ENCODE assay signal across 19 cellular contexts in the genomic region with DNA sequence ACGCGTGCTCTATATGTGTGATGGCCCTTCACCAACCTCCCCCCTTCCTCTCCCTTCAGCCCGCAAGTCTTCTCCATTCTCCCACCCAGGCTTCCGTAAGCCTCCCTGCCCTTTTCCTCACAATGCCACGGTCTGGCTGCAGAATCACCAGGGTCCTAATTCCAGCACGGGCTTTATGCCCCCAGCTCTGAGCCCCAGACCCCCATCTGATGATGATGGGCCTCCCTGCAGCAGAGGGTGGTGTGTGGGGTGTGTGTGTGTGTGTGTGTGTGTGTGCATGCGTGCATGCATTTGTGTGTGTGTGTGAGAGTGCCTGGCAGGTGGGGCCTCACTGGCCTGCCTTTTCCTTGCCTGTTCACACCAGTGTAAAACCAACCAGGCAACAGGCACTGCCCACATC.
DNase-seq lines count a peak whose midpoint lies in the region; ATAC-seq and TF ChIP-seq lines count a peak whose summit lies in the region.
"Had no signal": no experiment of that assay in that cellular context is flagged by ENCODE, and none has a peak within 500 bp of the region (broad histone marks: within the 10 kb centered on the region; RNA-seq: fewer than 3 reads in every experiment).

No MANE protein-coding gene starts in this region.

- no peaks in the 10 kb centered on the region for H3K9me3 Mint-ChIP-seq in activated T-cell treated with anti-CD3 and anti-CD28 coated beads, Interleukin-2, amount 50 U/mL, for 24 hours
- H3K9me3 Mint-ChIP-seq in activated T-cell treated with anti-CD3 and anti-CD28 coated beads, Interleukin-2, amount 50 U/mL, for 72 hours, result peaks cover 2% of the 10 kb centered on the region in 2 donors

- no peak overlapping the region for H4K8ac ChIP-seq in neuronal stem cell (ENCODE audit: low read depth, low read length)

- H2AK5ac ChIP-seq in neuronal stem cell (ENCODE audit: low read depth, low read length), result no peak overlapping the region

- no peak overlapping the region for H2BK5ac ChIP-seq in neuronal stem cell (ENCODE audit: low read length)

- no peak overlapping the region for H3K27ac ChIP-seq in coronary artery
- H3K27ac ChIP-seq in neuronal stem cell (replicated peaks; ENCODE audit: low read length), result no peak overlapping the region
- H3K27ac ChIP-seq in upper lobe of right lung, result no peak overlapping the region
- H3K27ac ChIP-seq: C4-2B, GM23248, SJSA1 had no signal

- ATAC-seq in activated T-cell treated with anti-CD3 and anti-CD28 coated beads, Interleukin-2, amount 50 U/mL, for 72 hours (replicated peaks in 1 of 2), result no peak
- ATAC-seq in upper lobe of right lung, result no peak

- H3K4me3 ChIP-seq in coronary artery (no peak overlapping the region), neuronal stem cell (ENCODE audit: low read length in 2 of 2) (peak overlapping the region in 1 of 2 donors; percentile 48), upper lobe of right lung (no peak overlapping the region)
- H3K4me3 ChIP-seq: GM23248, HAP-1, SJSA1 had no signal

- no peaks in the 10 kb centered on the region for H3K79me1 ChIP-seq in neuronal stem cell (ENCODE audit: low read depth, low read length)

- H2BK12ac ChIP-seq in neuronal stem cell (ENCODE audit: low read length), result peak overlapping the region; percentile 35

- no peak overlapping the region for H3K14ac ChIP-seq in neuronal stem cell (ENCODE audit: low read length)

- H3K9ac ChIP-seq in neuronal stem cell (ENCODE audit: low read depth, low read length, poor library complexity), result no peak overlapping the region
- H3K9ac ChIP-seq: GM23248 had no signal

- no peak overlapping the region for H2AFZ ChIP-seq in neuronal stem cell (ENCODE audit: low read length)
- H2AFZ ChIP-seq: GM23248 had no signal

- H3K36me3 Mint-ChIP-seq in activated T-cell treated with anti-CD3 and anti-CD28 coated beads, Interleukin-2, amount 50 U/mL, for 24 hours (ENCODE audit: low read depth), result no peaks in the 10 kb centered on the region
- H3K36me3 Mint-ChIP-seq in activated T-cell treated with anti-CD3 and anti-CD28 coated beads, Interleukin-2, amount 50 U/mL, for 72 hours (ENCODE audit: insufficient read depth in 2 of 2), result no peaks in the 10 kb centered on the region

- DNase-seq in activated T-cell treated with anti-CD3 and anti-CD28 coated beads, Interleukin-2, amount 50 U/mL, for 24 hours, result peak; percentile 5
- DNase-seq in activated T-cell treated with anti-CD3 and anti-CD28 coated beads, Interleukin-2, amount 50 U/mL, for 72 hours, result no peak
- peak; percentile 29 for DNase-seq in coronary artery (ENCODE audit: low spot score)
- DNase-seq in neuronal stem cell (ENCODE audit: low spot score), result no peak
- peak; percentile 40 for DNase-seq in upper lobe of right lung
- DNase-seq in iPS-NIHi7 (ENCODE audit: extremely low spot score), result no peak
- no peak for DNase-seq in activated T-cell treated with anti-CD3 and anti-CD28 coated beads, Interleukin-2, amount 50 U/mL, for 48 hours
- DNase-seq: EL, GM23248, Karpas-422, NCI-H1417, NCI-H187, NCI-H2107, NCI-H446 treated with DMSO at 0.1 percent for 48 hours, NCI-H526 treated with DMSO at 0.1 percent for 48 hours, OCI-M1 had no signal

- no CpG with 5 or more reads among the region's 7 CpGs for WGBS in neuronal stem cell (ENCODE audit: extremely low coverage in 2 of 2, insufficient read length in 2 of 2, insufficient replicate concordance in 1 of 2), 2 donors

- no peak overlapping the region for H3K4me3 Mint-ChIP-seq in activated T-cell treated with anti-CD3 and anti-CD28 coated beads, Interleukin-2, amount 50 U/mL, for 24 hours
- H3K4me3 Mint-ChIP-seq in activated T-cell treated with anti-CD3 and anti-CD28 coated beads, Interleukin-2, amount 50 U/mL, for 72 hours, result no peak overlapping the region

- H3K27me3 Mint-ChIP-seq in activated T-cell treated with anti-CD3 and anti-CD28 coated beads, Interleukin-2, amount 50 U/mL, for 24 hours, result peaks cover 2% of the 10 kb centered on the region
- no peaks in the 10 kb centered on the region for H3K27me3 Mint-ChIP-seq in activated T-cell treated with anti-CD3 and anti-CD28 coated beads, Interleukin-2, amount 50 U/mL, for 72 hours (ENCODE audit: low read depth)

- H3K36me3 ChIP-seq in neuronal stem cell (replicated peaks in 1 of 2; ENCODE audit: control insufficient read depth in 2 of 2, insufficient read depth in 2 of 2, low read length in 2 of 2) (no peaks in the 10 kb centered on the region), upper lobe of right lung (no peaks in the 10 kb centered on the region)
- H3K36me3 ChIP-seq: HAP-1, SJSA1 had no signal

- H3K27ac Mint-ChIP-seq in activated T-cell treated with anti-CD3 and anti-CD28 coated beads, Interleukin-2, amount 50 U/mL, for 24 hours, result no peak overlapping the region
- H3K27ac Mint-ChIP-seq in activated T-cell treated with anti-CD3 and anti-CD28 coated beads, Interleukin-2, amount 50 U/mL, for 72 hours, result no peak overlapping the region

- H3K23ac ChIP-seq in neuronal stem cell (ENCODE audit: low read depth, low read length, poor library complexity), result no peak overlapping the region

- H4K91ac ChIP-seq in neuronal stem cell (ENCODE audit: low read depth, low read length, poor library complexity), result no peak overlapping the region

- H3K4ac ChIP-seq in neuronal stem cell (ENCODE audit: low read length), result peak overlapping the region; percentile 61

- no peak overlapping the region for H2BK120ac ChIP-seq in neuronal stem cell (ENCODE audit: low read depth, low read length)

- H3K4me1 Mint-ChIP-seq in activated T-cell treated with anti-CD3 and anti-CD28 coated beads, Interleukin-2, amount 50 U/mL, for 24 hours (ENCODE audit: low read depth), result no peaks in the 10 kb centered on the region
- no peaks in the 10 kb centered on the region for H3K4me1 Mint-ChIP-seq in activated T-cell treated with anti-CD3 and anti-CD28 coated beads, Interleukin-2, amount 50 U/mL, for 72 hours (ENCODE audit: low read depth)

- H3K4me1 ChIP-seq in neuronal stem cell (ENCODE audit: control insufficient read depth in 2 of 2, insufficient read depth in 1 of 2, low read depth in 1 of 2, low read length in 2 of 2) (no peaks in the 10 kb centered on the region), upper lobe of right lung (no peaks in the 10 kb centered on the region)
- H3K4me1 ChIP-seq: HAP-1, SJSA1 had no signal

- H3K9me3 ChIP-seq in neuronal stem cell (replicated peaks in 1 of 2; ENCODE audit: control insufficient read depth in 2 of 2, insufficient read depth in 1 of 2, low read depth in 1 of 2, low read length in 2 of 2), result no peaks in the 10 kb centered on the region
- H3K9me3 ChIP-seq in upper lobe of right lung, result no peaks in the 10 kb centered on the region
- H3K9me3 ChIP-seq: HAP-1, SJSA1 had no signal

- TF ChIP-seq CTCF in coronary artery (IDR thresholded peaks at IDR 0.05) (no peak), upper lobe of right lung (IDR thresholded peaks at IDR 0.05) (no peak)

- peak overlapping the region; percentile 19 for H3K18ac ChIP-seq in neuronal stem cell (ENCODE audit: low read length)

- no peak overlapping the region for H3K4me2 ChIP-seq in neuronal stem cell (ENCODE audit: insufficient read depth, low read length, poor library complexity, severe bottlenecking)

- no peak overlapping the region for H2BK15ac ChIP-seq in neuronal stem cell (ENCODE audit: low read length)

- intact Hi-C loops in upper lobe of right lung (cut with DNase I), result no loop called here

- H3K27me3 ChIP-seq in neuronal stem cell (ENCODE audit: control insufficient read depth in 3 of 3, insufficient read depth in 3 of 3, low read depth in 1 of 3, low read length in 3 of 3), result peaks cover 0 to 3% (median 0%) of the 10 kb centered on the region in 3 experiments
- no peaks in the 10 kb centered on the region for H3K27me3 ChIP-seq in upper lobe of right lung
- H3K27me3 ChIP-seq: SJSA1 had no signal

Comparison
In these comparisons a context has a peak if more than half of its experiments do, and no peak if none do; other contexts are left out.
1. DNase-seq: peak in activated T-cell treated with anti-CD3 and anti-CD28 coated beads, Interleukin-2, amount 50 U/mL, for 24 hours (single experiment), coronary artery (single experiment) and upper lobe of right lung (single experiment); none in activated T-cell treated with anti-CD3 and anti-CD28 coated beads, Interleukin-2, amount 50 U/mL, for 72 hours (0 of 2), neuronal stem cell (single experiment), iPS-NIHi7 (single experiment) and activated T-cell treated with anti-CD3 and anti-CD28 coated beads, Interleukin-2, amount 50 U/mL, for 48 hours (0 of 2).